ENCODE assay signal across 14 cellular contexts in genomic region chr2:211329421-211329820, GRCh38.
"Had no signal": no experiment of that assay in that cellular context is flagged by ENCODE, and none has a peak within 500 bp of the region (broad histone marks: within the 10 kb centered on the region; RNA-seq: fewer than 3 reads in every experiment).

No MANE protein-coding gene starts in this region.

- H3K36me3 ChIP-seq: brain microvascular endothelial cell, gastrocnemius medialis, heart left ventricle, sigmoid colon, stomach had no signal

- H3K9me3 ChIP-seq: gastrocnemius medialis, heart left ventricle, sigmoid colon, stomach, testis had no signal

- H3K4me3 ChIP-seq: gastrocnemius medialis, heart left ventricle, lung, sigmoid colon, stomach, testis had no signal

- DNase-seq: activated CD4-positive, alpha-beta T cell treated with anti-CD3 and anti-CD28 coated beads, Interleukin-2, amount 10 ng/mL, durations not matched to agents 7 days and 5 days; activated CD8-positive, alpha-beta memory T cell treated with anti-CD3 and anti-CD28 coated beads for 24 hours; activated gamma-delta T cell treated with Interleukin-2 at 50 U/mL for 16 hours; brain microvascular endothelial cell; cerebellar nuclear complex; effector memory CD4-positive, alpha-beta T cell; gastrocnemius medialis; heart left ventricle; immature natural killer cell; sigmoid colon; stimulated activated CD4-positive, alpha-beta T cell treated with anti-CD3 and anti-CD28 coated beads, Interleukin-1b, Interleukin-23, amount 100 ng/mL, for 48 hours; stomach; testis had no signal

- H3K27me3 ChIP-seq: brain microvascular endothelial cell, gastrocnemius medialis, heart left ventricle, sigmoid colon, stomach, testis had no signal

- H3K4me1 ChIP-seq: gastrocnemius medialis, heart left ventricle, sigmoid colon, stomach, testis had no signal

- H3K27ac ChIP-seq: brain microvascular endothelial cell, gastrocnemius medialis, heart left ventricle, sigmoid colon, stomach, testis had no signal
